In the genomic region with DNA sequence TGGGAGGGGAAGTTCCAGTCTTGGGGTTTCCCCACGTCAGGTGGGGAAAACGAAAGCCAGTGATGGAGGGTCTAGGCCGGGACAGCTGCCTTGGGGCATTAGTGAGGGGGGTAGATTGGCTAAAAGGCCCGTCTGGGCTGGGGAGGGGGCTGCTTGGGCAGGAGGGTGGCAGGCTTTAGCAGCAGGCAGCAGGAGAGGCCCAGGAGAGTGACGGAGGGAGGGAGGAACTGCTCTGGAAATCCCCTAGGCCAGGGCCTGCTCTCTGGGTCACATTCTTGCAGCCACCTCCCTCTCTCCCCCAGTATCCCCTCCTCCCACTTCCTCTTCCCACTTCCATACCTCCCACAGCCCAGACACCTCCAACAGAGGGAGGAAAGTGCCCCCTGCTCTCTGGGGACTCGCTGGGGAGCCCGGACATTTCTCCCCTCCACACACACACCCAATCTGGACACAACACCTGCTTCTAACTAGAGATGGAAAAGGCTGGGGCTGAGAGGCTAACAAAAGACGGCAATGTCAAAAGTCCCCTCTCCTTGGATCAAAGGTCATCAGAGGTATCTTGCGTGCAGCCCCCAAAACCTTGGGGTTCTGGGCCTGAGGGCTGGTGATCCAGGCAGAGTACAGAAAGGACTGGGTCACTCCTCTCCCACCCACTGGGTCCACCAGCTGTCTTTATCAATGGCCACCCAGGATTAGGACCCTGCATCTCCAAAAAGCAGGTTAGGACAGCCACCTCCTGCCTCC, we compare ENCODE assay signal across 1 cellular context.
TF ChIP-seq lines count a peak whose summit lies in the region.

No MANE protein-coding gene starts in this region.

TF ChIP-seq in IMR-90, 13 proteins besides CTCF, POLR2A, EP300 and RAD21:
- no peak for TF ChIP-seq BHLHE40 (IDR thresholded peaks at IDR 0.05; ENCODE audit: low read depth, low read length)
- TF ChIP-seq MAZ (IDR thresholded peaks at IDR 0.05; ENCODE audit: borderline replicate concordance, low read depth, low read length): peak; percentile 59; the same call in 1 of the 2 replicates
- no peak for TF ChIP-seq MXI1 (IDR thresholded peaks at IDR 0.05; ENCODE audit: borderline replicate concordance, low read depth, low read length)
- no peak for TF ChIP-seq RFX5 (IDR thresholded peaks at IDR 0.05; ENCODE audit: low read depth, low read length)
- TF ChIP-seq, protein P1, sequence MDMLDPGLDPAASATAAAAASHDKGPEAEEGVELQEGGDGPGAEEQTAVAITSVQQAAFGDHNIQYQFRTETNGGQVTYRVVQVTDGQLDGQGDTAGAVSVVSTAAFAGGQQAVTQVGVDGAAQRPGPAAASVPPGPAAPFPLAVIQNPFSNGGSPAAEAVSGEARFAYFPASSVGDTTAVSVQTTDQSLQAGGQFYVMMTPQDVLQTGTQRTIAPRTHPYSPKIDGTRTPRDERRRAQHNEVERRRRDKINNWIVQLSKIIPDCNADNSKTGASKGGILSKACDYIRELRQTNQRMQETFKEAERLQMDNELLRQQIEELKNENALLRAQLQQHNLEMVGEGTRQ (IDR thresholded peaks at IDR 0.05; ENCODE audit: low read depth, low read length): no peak
- TF ChIP-seq FOS (IDR thresholded peaks at IDR 0.05; ENCODE audit: low read depth, low read length): no peak
